1 cellular context compared by ENCODE assay signal in the genomic region with DNA sequence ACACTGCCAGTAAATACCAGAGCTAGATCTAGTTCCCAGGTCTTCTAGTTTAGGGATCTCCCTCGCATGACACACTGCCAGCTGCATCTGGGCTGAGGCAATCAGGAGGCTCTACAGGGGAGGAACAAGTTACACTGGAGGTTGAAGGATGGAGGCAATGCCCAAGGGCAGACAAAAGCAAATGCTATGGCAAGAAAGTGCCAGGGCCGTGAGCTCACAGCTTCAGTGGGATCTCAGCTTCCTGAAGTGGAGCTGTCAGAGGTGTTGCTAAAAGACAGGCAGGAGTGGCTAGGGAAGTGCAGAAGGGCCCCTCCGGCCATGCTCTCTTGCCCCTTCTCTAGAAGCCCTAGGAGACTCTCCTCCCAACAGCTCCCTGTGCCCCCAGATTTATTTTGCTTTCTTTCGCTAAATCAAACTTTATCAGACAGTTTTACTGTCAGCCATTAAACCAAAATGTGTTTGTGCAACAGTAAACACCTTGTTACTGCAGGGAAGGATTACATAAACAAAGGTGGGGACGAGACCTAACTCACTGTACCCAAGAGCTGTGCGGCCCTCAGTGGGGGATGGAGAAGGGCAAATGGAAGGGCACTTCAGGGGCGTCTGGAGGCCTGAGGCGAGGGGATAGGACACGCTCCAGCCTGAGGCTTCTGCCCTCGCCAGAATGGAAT.
TF ChIP-seq lines count a peak whose summit lies in the region.

No MANE protein-coding gene starts in this region.

TF ChIP-seq in HEK293, 187 proteins besides CTCF, POLR2A, EP300 and RAD21 (continued from another document and continues in another):
- TF ChIP-seq TSHZ1 (tag by site-specific recombination; IDR thresholded peaks at IDR 0.05; ENCODE audit: borderline replicate concordance) (no peak), REPIN1 (tag by site-specific recombination; IDR thresholded peaks at IDR 0.05; ENCODE audit: low read depth) (no peak), SP2 (tag by site-specific recombination; IDR thresholded peaks at IDR 0.05) (no peak), ZNF701 (tag by site-specific recombination; IDR thresholded peaks at IDR 0.05) (no peak), ZNF600 (tag by site-specific recombination; IDR thresholded peaks at IDR 0.05) (no peak), ZNF157 (tag by site-specific recombination; IDR thresholded peaks at IDR 0.05) (no peak), ZNF830 (tag by site-specific recombination; IDR thresholded peaks at IDR 0.05; ENCODE audit: low read depth) (no peak), ZNF18 (tag by site-specific recombination; IDR thresholded peaks at IDR 0.05) (peak; percentile 43; the same call in 1 of the 2 replicates), ZNF747 (tag by site-specific recombination; IDR thresholded peaks at IDR 0.05) (no peak), ZNF112 (tag by site-specific recombination; IDR thresholded peaks at IDR 0.05) (no peak), IKZF3 (tag by site-specific recombination; IDR thresholded peaks at IDR 0.05) (peak; percentile 94), ZNF776 (tag by site-specific recombination; IDR thresholded peaks at IDR 0.05; ENCODE audit: borderline replicate concordance) (no peak), TRIM28 (IDR thresholded peaks at IDR 0.05; ENCODE audit: borderline replicate concordance, low read length) (no peak), KLF16 (tag by site-specific recombination; IDR thresholded peaks at IDR 0.05) (peak; percentile 69), ZNF10 (tag by site-specific recombination; IDR thresholded peaks at IDR 0.05) (no peak), ZNF133 (tag by site-specific recombination; IDR thresholded peaks at IDR 0.05) (no peak), ZNF654 (tag by site-specific recombination; IDR thresholded peaks at IDR 0.05; ENCODE audit: low read depth) (no peak), ZNF132 (tag by site-specific recombination; IDR thresholded peaks at IDR 0.05; ENCODE audit: borderline replicate concordance) (no peak), ZNF311 (tag by site-specific recombination; IDR thresholded peaks at IDR 0.05; ENCODE audit: borderline replicate concordance) (no peak), ZSCAN18 (tag by site-specific recombination; IDR thresholded peaks at IDR 0.05) (no peak), ZNF423 (tag by site-specific recombination; IDR thresholded peaks at IDR 0.05) (no peak), BCL6B (tag by site-specific recombination; IDR thresholded peaks at IDR 0.05) (peak; percentile 25; the same call in 1 of the 2 replicates), ZNF664 (tag by site-specific recombination; IDR thresholded peaks at IDR 0.05) (no peak), ZNF324 (tag by site-specific recombination; IDR thresholded peaks at IDR 0.05) (no peak), SCRT2 (tag by site-specific recombination; IDR thresholded peaks at IDR 0.05) (peak; percentile 64), ZNF433 (tag by site-specific recombination; IDR thresholded peaks at IDR 0.05; ENCODE audit: low read depth) (no peak), ZNF704 (tag by site-specific recombination; IDR thresholded peaks at IDR 0.05) (no peak), ZNF777 (tag by site-specific recombination; IDR thresholded peaks at IDR 0.05; ENCODE audit: borderline replicate concordance) (no peak), ZBTB7A (tag by site-specific recombination; IDR thresholded peaks at IDR 0.05; ENCODE audit: low read depth) (no peak), ZNF211 (tag by site-specific recombination; IDR thresholded peaks at IDR 0.05; ENCODE audit: low read depth) (no peak), ZNF391 (tag by site-specific recombination; IDR thresholded peaks at IDR 0.05; ENCODE audit: borderline replicate concordance, low read depth) (no peak), PRDM10 (tag by site-specific recombination; IDR thresholded peaks at IDR 0.05) (peak; percentile 63), ZSCAN16 (tag by site-specific recombination; IDR thresholded peaks at IDR 0.05) (no peak), ZFP41 (tag by site-specific recombination; IDR thresholded peaks at IDR 0.05; ENCODE audit: borderline replicate concordance) (no peak), ZNF621 (tag by site-specific recombination; IDR thresholded peaks at IDR 0.05) (no peak), ZBTB17 (tag by site-specific recombination; IDR thresholded peaks at IDR 0.05) (peak; percentile 82)
- TF ChIP-seq, protein P1, sequence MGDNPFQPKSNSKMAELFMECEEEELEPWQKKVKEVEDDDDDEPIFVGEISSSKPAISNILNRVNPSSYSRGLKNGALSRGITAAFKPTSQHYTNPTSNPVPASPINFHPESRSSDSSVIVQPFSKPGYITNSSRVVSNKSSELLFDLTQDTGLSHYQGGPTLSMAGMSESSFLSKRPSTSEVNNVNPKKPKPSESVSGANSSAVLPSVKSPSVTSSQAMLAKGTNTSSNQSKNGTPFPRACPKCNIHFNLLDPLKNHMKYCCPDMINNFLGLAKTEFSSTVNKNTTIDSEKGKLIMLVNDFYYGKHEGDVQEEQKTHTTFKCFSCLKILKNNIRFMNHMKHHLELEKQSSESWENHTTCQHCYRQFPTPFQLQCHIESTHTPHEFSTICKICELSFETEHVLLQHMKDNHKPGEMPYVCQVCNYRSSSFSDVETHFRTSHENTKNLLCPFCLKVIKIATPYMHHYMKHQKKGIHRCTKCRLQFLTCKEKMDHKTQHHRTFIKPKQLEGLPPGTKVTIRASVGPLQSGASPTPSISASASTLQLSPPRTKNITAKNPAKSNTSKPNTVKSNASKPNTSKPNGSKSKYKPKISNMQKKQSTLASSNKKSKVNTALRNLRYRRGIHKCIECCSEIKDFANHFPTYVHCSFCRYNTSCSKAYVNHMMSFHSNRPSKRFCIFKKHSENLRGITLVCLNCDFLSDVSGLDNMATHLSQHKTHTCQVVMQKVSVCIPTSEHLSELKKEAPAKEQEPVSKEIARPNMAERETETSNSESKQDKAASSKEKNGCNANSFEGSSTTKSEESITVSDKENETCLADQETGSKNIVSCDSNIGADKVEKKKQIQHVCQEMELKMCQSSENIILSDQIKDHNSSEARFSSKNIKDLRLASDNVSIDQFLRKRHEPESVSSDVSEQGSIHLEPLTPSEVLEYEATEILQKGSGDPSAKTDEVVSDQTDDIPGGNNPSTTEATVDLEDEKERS (tag by site-specific recombination; IDR thresholded peaks at IDR 0.05), result no peak
- TF ChIP-seq, protein P2, sequence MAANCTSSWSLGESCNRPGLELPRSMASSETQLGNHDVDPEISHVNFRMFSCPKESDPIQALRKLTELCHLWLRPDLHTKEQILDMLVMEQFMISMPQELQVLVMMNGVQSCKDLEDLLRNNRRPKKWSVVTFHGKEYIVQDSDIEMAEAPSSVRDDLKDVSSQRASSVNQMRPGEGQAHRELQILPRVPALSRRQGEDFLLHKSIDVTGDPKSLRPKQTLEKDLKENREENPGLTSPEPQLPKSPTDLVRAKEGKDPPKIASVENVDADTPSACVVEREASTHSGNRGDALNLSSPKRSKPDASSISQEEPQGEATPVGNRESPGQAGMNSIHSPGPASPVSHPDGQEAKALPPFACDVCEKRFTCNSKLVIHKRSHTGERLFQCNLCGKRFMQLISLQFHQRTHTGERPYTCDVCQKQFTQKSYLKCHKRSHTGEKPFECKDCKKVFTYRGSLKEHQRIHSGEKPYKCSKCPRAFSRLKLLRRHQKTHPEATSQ (tag by site-specific recombination; IDR thresholded peaks at IDR 0.05), result no peak
- TF ChIP-seq, protein P3, sequence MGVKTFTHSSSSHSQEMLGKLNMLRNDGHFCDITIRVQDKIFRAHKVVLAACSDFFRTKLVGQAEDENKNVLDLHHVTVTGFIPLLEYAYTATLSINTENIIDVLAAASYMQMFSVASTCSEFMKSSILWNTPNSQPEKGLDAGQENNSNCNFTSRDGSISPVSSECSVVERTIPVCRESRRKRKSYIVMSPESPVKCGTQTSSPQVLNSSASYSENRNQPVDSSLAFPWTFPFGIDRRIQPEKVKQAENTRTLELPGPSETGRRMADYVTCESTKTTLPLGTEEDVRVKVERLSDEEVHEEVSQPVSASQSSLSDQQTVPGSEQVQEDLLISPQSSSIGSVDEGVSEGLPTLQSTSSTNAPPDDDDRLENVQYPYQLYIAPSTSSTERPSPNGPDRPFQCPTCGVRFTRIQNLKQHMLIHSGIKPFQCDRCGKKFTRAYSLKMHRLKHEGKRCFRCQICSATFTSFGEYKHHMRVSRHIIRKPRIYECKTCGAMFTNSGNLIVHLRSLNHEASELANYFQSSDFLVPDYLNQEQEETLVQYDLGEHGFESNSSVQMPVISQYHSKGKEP (tag by site-specific recombination; IDR thresholded peaks at IDR 0.05), result peak; percentile 30; the same call in 1 of the 2 replicates
